ENCODE assay signal across 11 cellular contexts in genomic region chr22:37731804-37732471, GRCh38. TPM values are rescaled to one million over a fixed set of nuclear protein-coding genes. Genes with fewer than 3 reads are reported as not detected.
DNase-seq lines count a peak whose midpoint lies in the region; ATAC-seq and TF ChIP-seq lines count a peak whose summit lies in the region.
"Had no signal": no experiment of that assay in that cellular context is flagged by ENCODE, and none has a peak within 500 bp of the region (broad histone marks: within the 10 kb centered on the region; RNA-seq: fewer than 3 reads in every experiment).

No MANE protein-coding gene starts in this region.

- peak; percentile 27 for TF ChIP-seq CTCF in NB4 (IDR thresholded peaks at IDR 0.05; ENCODE audit: low read depth, low read length)
- peak; percentile 24 for TF ChIP-seq CTCF in chondrocyte (IDR thresholded peaks at IDR 0.05)
- TF ChIP-seq CTCF in PC-3 (conservative IDR thresholded peaks at IDR 0.05; ENCODE audit: low read depth, low read length), result no peak

- no peaks in the 10 kb centered on the region for H3K9me2 ChIP-seq in PC-3 (replicated peaks; ENCODE audit: low read length)

- H2AFZ ChIP-seq in trophoblast cell (ENCODE audit: insufficient read depth, low read length, poor library complexity) (no peak overlapping the region), PC-3 (ENCODE audit: low read length) (no peak overlapping the region)

- ATAC-seq in PC-3, result no peak; the same call in 1 of the 2 replicates
- ATAC-seq in HG03025 (IDR thresholded peaks at IDR 0.05; ENCODE audit: low FRiP score, unreplicated experiment), result no peak

- H3F3A ChIP-seq in PC-3 (ENCODE audit: low read length, unreplicated experiment), result no peaks in the 10 kb centered on the region

- DNase-seq in ELR (ENCODE audit: low read depth) (peak; percentile 36), NB4 (ENCODE audit: low read depth) (peak; percentile 85), chondrocyte (ENCODE audit: low spot score) (no peak), trophoblast cell (no peak), GM03348 (ENCODE audit: low spot score) (no peak), PC-3 (no peak), iPS-NIHi7 (ENCODE audit: extremely low spot score) (no peak)
- DNase-seq: glutamatergic neuron, naive B cell had no signal

- H3K9me3 ChIP-seq in trophoblast cell (ENCODE audit: insufficient read depth, low read depth, low read length), result no peaks in the 10 kb centered on the region
- no peaks in the 10 kb centered on the region for H3K9me3 ChIP-seq in PC-3 (ENCODE audit: low read length)

- no peak overlapping the region for H4K8ac ChIP-seq in trophoblast cell (ENCODE audit: low read depth, low read length)

- H3K4me1 Mint-ChIP-seq in chondrocyte (ENCODE audit: low read depth), result no peaks in the 10 kb centered on the region

- H3K9me3 Mint-ChIP-seq in chondrocyte (ENCODE audit: low read depth), result no peaks in the 10 kb centered on the region
- H3K9me3 Mint-ChIP-seq: brain, naive B cell had no signal

- no peak overlapping the region for H3K27ac Mint-ChIP-seq in chondrocyte (ENCODE audit: unreplicated experiment)

- H3K27me3 ChIP-seq in trophoblast cell (ENCODE audit: insufficient read depth, low read length) (no peaks in the 10 kb centered on the region), PC-3 (ENCODE audit: low read length) (no peaks in the 10 kb centered on the region)

- H4K91ac ChIP-seq in trophoblast cell (ENCODE audit: low read depth, low read length), result no peak overlapping the region

- H3K4me3 ChIP-seq in NB4 (ENCODE audit: low read depth, low read length) (no peak overlapping the region), trophoblast cell (ENCODE audit: low read depth, low read length) (no peak overlapping the region), PC-3 (ENCODE audit: low read length) (no peak overlapping the region)

- H3K36me3 ChIP-seq in trophoblast cell (ENCODE audit: control insufficient read depth in 1 of 2, insufficient read depth in 2 of 2, low read length in 2 of 2), result no peaks in the 10 kb centered on the region
- H3K36me3 ChIP-seq in PC-3 (ENCODE audit: low read depth, low read length), result no peaks in the 10 kb centered on the region

- CTCF ChIA-PET in PC-3 (lab: Charles Lee), result interaction anchor here (0.7 kb wide), 1 partner anchor 16 kb away, joined by 9 read pairs; no protein-coding TSS in a partner anchor

- no peak overlapping the region for H3K18ac ChIP-seq in trophoblast cell (ENCODE audit: low read length)

- no peak overlapping the region for H2AK5ac ChIP-seq in trophoblast cell (ENCODE audit: low read length)

- H3K9ac ChIP-seq in trophoblast cell (ENCODE audit: low read length) (no peak overlapping the region), PC-3 (ENCODE audit: low read length) (no peak overlapping the region)

- H2BK5ac ChIP-seq in trophoblast cell (ENCODE audit: low read depth, low read length, poor library complexity), result no peak overlapping the region

- intact Hi-C loops in PC-3 (cut with micrococcal nuclease), result no loop called here

- H3K4me2 ChIP-seq in trophoblast cell (ENCODE audit: low read length), result no peak overlapping the region
- no peak overlapping the region for H3K4me2 ChIP-seq in PC-3 (ENCODE audit: low read length)

- peak overlapping the region; percentile 63 for H2BK12ac ChIP-seq in trophoblast cell (ENCODE audit: low read length)

- peaks cover 2% of the 10 kb centered on the region for H3K79me1 ChIP-seq in trophoblast cell (ENCODE audit: low read length)

- no peaks in the 10 kb centered on the region for H3K4me1 ChIP-seq in trophoblast cell (ENCODE audit: control insufficient read depth in 1 of 2, insufficient read depth in 2 of 2, low read length in 2 of 2)
- no peaks in the 10 kb centered on the region for H3K4me1 ChIP-seq in PC-3 (ENCODE audit: insufficient read depth, low read length)

- no peak for TF ChIP-seq POLR2A in NB4 (IDR thresholded peaks at IDR 0.05; ENCODE audit: extremely low read depth, insufficient read length)

- no TSS peak for BruUV-seq in PC-3 (replicated peaks; lab: Mats Ljungman, UMichigan)

- no peak overlapping the region for H3K4me3 Mint-ChIP-seq in chondrocyte (ENCODE audit: unreplicated experiment)
- H3K4me3 Mint-ChIP-seq: brain, naive B cell had no signal

- no peak overlapping the region for H3K14ac ChIP-seq in trophoblast cell (ENCODE audit: low read length)

- no peak overlapping the region for H2BK120ac ChIP-seq in trophoblast cell (ENCODE audit: insufficient read depth, low read length, poor library complexity)

- H4K20me1 ChIP-seq in PC-3 (ENCODE audit: low read length), result no peaks in the 10 kb centered on the region

- H4K12ac ChIP-seq in trophoblast cell (ENCODE audit: low read depth, low read length), result no peak overlapping the region

- no peak overlapping the region for H3K23ac ChIP-seq in trophoblast cell (ENCODE audit: low read length)

- H3K27me3 Mint-ChIP-seq in chondrocyte (ENCODE audit: low read depth), result no peaks in the 10 kb centered on the region
- H3K27me3 Mint-ChIP-seq: naive B cell had no signal

- H3K4ac ChIP-seq in trophoblast cell (ENCODE audit: low read depth, low read length), result no peak overlapping the region

- H3K27ac ChIP-seq in trophoblast cell (ENCODE audit: low read depth, low read length) (no peak overlapping the region), PC-3 (ENCODE audit: low read length) (no peak overlapping the region)

- no CpG with 5 or more reads among the region's 13 CpGs for WGBS in trophoblast cell (ENCODE audit: extremely low coverage, insufficient coverage, insufficient read length)

- POLR2A ChIA-PET in PC-3 (lab: Charles Lee; ENCODE audit: unreplicated experiment), result no interaction called here

- no peaks in the 10 kb centered on the region for H3K36me3 Mint-ChIP-seq in chondrocyte (ENCODE audit: low read depth)
- H3K36me3 Mint-ChIP-seq: naive B cell had no signal

- no peaks in the 10 kb centered on the region for H3K79me2 ChIP-seq in trophoblast cell (ENCODE audit: control insufficient read depth, insufficient read depth, low read length, poor library complexity)
- H3K79me2 ChIP-seq in PC-3 (ENCODE audit: low read length), result no peaks in the 10 kb centered on the region

RNA-seq across cellular contexts. Expression of gene TRIOBP, which starts 35.1 kb away (rescaled TPM):
- total RNA-seq in chondrocyte (47.9 to 49.8 TPM (median 49.5 TPM) in 3 replicates), PC-3 (2014; rRNA removed) (64.5 and 74.8 TPM in 2 replicates)
- 47.7 and 49.4 TPM in 2 replicates for polyA plus RNA-seq in trophoblast cell (2013)

RNA-seq across cellular contexts. Expression of gene NOL12, which starts 45.8 kb away (rescaled TPM):
- total RNA-seq in chondrocyte, result 12.1 to 18.7 TPM (median 12.8 TPM) in 3 replicates
- polyA plus RNA-seq in trophoblast cell (2013), result 17.0 and 18.8 TPM in 2 replicates
- total RNA-seq in PC-3 (2014; rRNA removed), result 32.9 and 45.4 TPM in 2 replicates

RNA-seq across cellular contexts. Expression of gene LGALS1, which starts 56.5 kb away (rescaled TPM):
- total RNA-seq in chondrocyte (1,066 to 2,807 TPM (median 2,760 TPM) in 3 replicates), PC-3 (2014; rRNA removed) (1,612 and 2,325 TPM in 2 replicates)
- polyA plus RNA-seq in trophoblast cell (2013), result 6.6 and 7.0 TPM in 2 replicates

Comparison
In these comparisons a context has a peak if more than half of its experiments do, and no peak if none do; other contexts are left out.
1. DNase-seq: peak in ELR (single experiment) and NB4 (single experiment); none in chondrocyte (single experiment), trophoblast cell (0 of 2), GM03348 (single experiment), PC-3 (single experiment) and iPS-NIHi7 (single experiment).